In genomic region chr11:60172011-60172410, GRCh38 we compare ENCODE assay signal across 27 cellular contexts. TPM values are rescaled to one million over a fixed set of nuclear protein-coding genes. Genes with fewer than 3 reads are reported as not detected.
"Had no signal": no experiment of that assay in that cellular context is flagged by ENCODE, and none has a peak within 500 bp of the region (broad histone marks: within the 10 kb centered on the region; RNA-seq: fewer than 3 reads in every experiment).

No MANE protein-coding gene starts in this region.

- H3K36me3 ChIP-seq: colonic mucosa, esophagus squamous epithelium, gastrocnemius medialis had no signal

- H3K4me3 ChIP-seq: colonic mucosa, esophagus squamous epithelium, gastrocnemius medialis, heart right ventricle, left lung, lower lobe of right lung had no signal

- H3K27me3 ChIP-seq: colonic mucosa, esophagus squamous epithelium, gastrocnemius medialis, heart right ventricle, left lung had no signal

- H3K4me1 Mint-ChIP-seq: endodermal cell; memory B cell; naive thymus-derived CD4-positive, alpha-beta T cell had no signal

- ATAC-seq: effector memory CD8-positive, alpha-beta T cell; esophagus mucosa; gastrocnemius medialis; left cardiac atrium; left lung; left ventricle myocardium superior; lower lobe of right lung; naive thymus-derived CD4-positive, alpha-beta T cell had no signal

- H3K27ac Mint-ChIP-seq: effector memory CD8-positive, alpha-beta T cell; endodermal cell; memory B cell; naive thymus-derived CD4-positive, alpha-beta T cell had no signal

- H3K9me3 Mint-ChIP-seq: effector memory CD8-positive, alpha-beta T cell had no signal

- FAIRE-seq: endometrium, islet of Langerhans, keratinocyte had no signal

- DNase-seq: colonic mucosa; cortex of kidney; effector CD8-positive, alpha-beta T cell; effector memory CD8-positive, alpha-beta T cell; endodermal cell; esophagus squamous epithelium; foreskin fibroblast; foreskin melanocyte; gastrocnemius medialis; glutamatergic neuron; head of caudate nucleus; heart right ventricle; hippocampal formation; left cardiac atrium; left lung; left ventricle myocardium superior; lower lobe of right lung; mesendoderm; midbrain; naive thymus-derived CD4-positive, alpha-beta T cell had no signal

- H3K36me3 Mint-ChIP-seq: naive thymus-derived CD4-positive, alpha-beta T cell had no signal

- H3K4me3 Mint-ChIP-seq: effector memory CD8-positive, alpha-beta T cell; endodermal cell; memory B cell; naive thymus-derived CD4-positive, alpha-beta T cell had no signal

RNA-seq across cellular contexts. Expression of gene MS4A6A, which starts 10.9 kb away (rescaled TPM):
- total RNA-seq: endodermal cell, epithelial cell of proximal tubule, lung microvascular endothelial cell had no signal
- polyA plus RNA-seq: keratinocyte had no signal
